Comparison of ENCODE assay signal across 9 cellular contexts in genomic region chr15:59438891-59439290, GRCh38. TPM values are rescaled to one million over a fixed set of nuclear protein-coding genes. Genes with fewer than 3 reads are reported as not detected.
DNase-seq lines count a peak whose midpoint lies in the region; ATAC-seq and TF ChIP-seq lines count a peak whose summit lies in the region.
"Had no signal": no experiment of that assay in that cellular context is flagged by ENCODE, and none has a peak within 500 bp of the region (broad histone marks: within the 10 kb centered on the region; RNA-seq: fewer than 3 reads in every experiment).

No MANE protein-coding gene starts in this region.

- peak overlapping the region; percentile 50 to 67 for H3K4me3 ChIP-seq in Panc1 (ENCODE audit: low read depth in 2 of 2, low read length in 2 of 2)

- H3K9me3 ChIP-seq in Panc1 (ENCODE audit: control insufficient read depth, insufficient read depth, low read depth, low read length), result no peaks in the 10 kb centered on the region
- H3K9me3 ChIP-seq: MG63 had no signal

- no peak for TF ChIP-seq CTCF in Panc1 (IDR thresholded peaks at IDR 0.05)

- intact Hi-C loops in Panc1 (cut with micrococcal nuclease; ENCODE audit: unreplicated experiment), result no loop called here

- H3K36me3 ChIP-seq in Panc1 (ENCODE audit: control insufficient read depth, insufficient read depth, low read length), result no peaks in the 10 kb centered on the region
- H3K36me3 ChIP-seq: MG63 had no signal

- ATAC-seq in Panc1, result no peak
- no peak for ATAC-seq in GM19023 (IDR thresholded peaks at IDR 0.05; ENCODE audit: unreplicated experiment)
- ATAC-seq in GM19455 (IDR thresholded peaks at IDR 0.05; ENCODE audit: unreplicated experiment), result no peak

- POLR2A ChIA-PET in Panc1 (lab: Charles Lee), result no interaction called here

- CTCF ChIA-PET in Panc1 (lab: Charles Lee), result no interaction called here

- peaks cover 8% of the 10 kb centered on the region for H3K27me3 ChIP-seq in Panc1 (ENCODE audit: control insufficient read depth, insufficient read depth, low read length)

- no TSS peak for BruUV-seq in Panc1 (replicated peaks; lab: Mats Ljungman, UMichigan)

- peaks cover 9% of the 10 kb centered on the region; the same call in 1 of the 2 replicates for H3K4me1 ChIP-seq in Panc1 (ENCODE audit: control insufficient read depth, insufficient read depth, low read length)

- DNase-seq in DMS53 (lab: John Stamatoyannopoulos, UW) (peak; percentile 63), DMS53 treated with DMSO at 0.1 percent for 48 hours (lab: John Stamatoyannopoulos, UW; ENCODE audit: unreplicated experiment) (no peak), Panc1 (ENCODE audit: low read depth, low spot score) (no peak), fibroblast of gingiva (ENCODE audit: low read depth) (peak; percentile 37), renal cortical epithelial cell (ENCODE audit: low read depth) (peak; percentile 16), NCI-H128 (lab: John Stamatoyannopoulos, UW; ENCODE audit: unreplicated experiment) (no peak)
- DNase-seq: MG63 had no signal

- in situ Hi-C loops in Panc1 (cut with HindIII; ENCODE audit: low pct_unique_long_range_greater_than_20kb, low sequenced_read_pairs), result no loop called here

- H3K27ac ChIP-seq in Panc1 (ENCODE audit: low read length), result no peak overlapping the region; the same call in 1 of the 2 replicates

RNA-seq across cellular contexts. Expression of gene FAM81A, which starts 0.9 kb away (rescaled TPM):
- total RNA-seq in Panc1 (2021; ENCODE audit: unreplicated experiment), result 7.3 TPM
- 5.0 TPM for polyA plus RNA-seq in Panc1 (2012; ENCODE audit: insufficient read length)
- total RNA-seq in renal cortical epithelial cell, result 0.52 and 1.4 TPM in 2 replicates

Comparison
In these comparisons a context has a peak if more than half of its experiments do, and no peak if none do; other contexts are left out.
1. DNase-seq: peak in DMS53 (single experiment), fibroblast of gingiva (single experiment) and renal cortical epithelial cell (single experiment); none in DMS53 treated with DMSO at 0.1 percent for 48 hours (single experiment), Panc1 (single experiment) and NCI-H128 (single experiment).